8 cellular contexts compared by ENCODE assay signal in genomic region chrX:153818571-153819397, GRCh38. TPM values are rescaled to one million over a fixed set of nuclear protein-coding genes. Genes with fewer than 3 reads are reported as not detected.
DNase-seq lines count a peak whose midpoint lies in the region; ATAC-seq, FAIRE-seq and TF ChIP-seq lines count a peak whose summit lies in the region.

No MANE protein-coding gene starts in this region.

- H3K79me2 ChIP-seq in KMS-11 (ENCODE audit: insufficient read depth, low read depth): no peaks in the 10 kb centered on the region
- peaks cover 19 to 76% of the 10 kb centered on the region in 2 experiments for H3K79me2 ChIP-seq in H1 (ENCODE audit: control insufficient read depth in 1 of 2, insufficient read depth in 2 of 2, low read length in 2 of 2)

- peak; percentile 27 to 40 (median 35) for DNase-seq in CD4-positive, CD25-positive, alpha-beta regulatory T cell
- peak; percentile 48 for DNase-seq in activated CD4-positive, alpha-beta T cell treated with anti-CD3 and anti-CD28 coated beads, Interleukin-2, amount 50 U/mL, for 1 hour
- DNase-seq in H1 (ENCODE audit: low read depth in 1 of 2, low spot score in 2 of 2) (peak in 1 of 2 experiments; percentile 75), tibial artery (no peak), cortex of kidney (lab: John Stamatoyannopoulos, UW) (no peak), NCI-H526 treated with DMSO at 0.1 percent for 48 hours (lab: John Stamatoyannopoulos, UW) (no peak)
- peak; percentile 25 to 71 (median 49) for DNase-seq in naive thymus-derived CD4-positive, alpha-beta T cell

- peak overlapping the region; percentile 44; the same call in 1 of the 2 replicates for H2BK5ac ChIP-seq in H1 (ENCODE audit: low read depth, low read length)

- H4K20me1 ChIP-seq in KMS-11 (ENCODE audit: insufficient read depth): no peaks in the 10 kb centered on the region
- H4K20me1 ChIP-seq in H1 (replicated peaks in 1 of 2; ENCODE audit: control insufficient read depth in 1 of 2, insufficient read depth in 2 of 2, low read length in 2 of 2): peaks cover 0 to 12% of the 10 kb centered on the region in 2 experiments

- no peak for TF ChIP-seq RAD21 in H1 (IDR thresholded peaks at IDR 0.05 in 1 of 2, conservative IDR thresholded peaks at IDR 0.05 in 1 of 2; ENCODE audit: low read depth in 2 of 2, low read length in 2 of 2)

- H2AFZ ChIP-seq in KMS-11 (ENCODE audit: low read depth) (0 out of 2 replicates have a peak overlapping the region, but pooled peaks have one; percentile 22), H1 (ENCODE audit: low read length) (no peak overlapping the region)

- no peaks in the 10 kb centered on the region for H3K9me3 ChIP-seq in CD4-positive, CD25-positive, alpha-beta regulatory T cell (ENCODE audit: control insufficient read depth in 2 of 2, low read length in 2 of 2)
- no peaks in the 10 kb centered on the region for H3K9me3 ChIP-seq in H1 (ENCODE audit: insufficient read depth in 2 of 2, low read depth in 1 of 2, low read length in 1 of 2)
- no peaks in the 10 kb centered on the region for H3K9me3 ChIP-seq in naive thymus-derived CD4-positive, alpha-beta T cell (ENCODE audit: control insufficient read depth in 2 of 3, low read length in 3 of 3)
- H3K9me3 ChIP-seq in tibial artery: no peaks in the 10 kb centered on the region

- peaks cover 0 to 44% (median 6%) of the 10 kb centered on the region in 4 donors for H3K4me1 Mint-ChIP-seq in CD4-positive, CD25-positive, alpha-beta regulatory T cell
- peaks cover 18 to 61% (median 40%) of the 10 kb centered on the region in 7 donors for H3K4me1 Mint-ChIP-seq in naive thymus-derived CD4-positive, alpha-beta T cell

- no peak overlapping the region for H2AK5ac ChIP-seq in H1 (ENCODE audit: low read depth, low read length)

- no peak overlapping the region for H4K91ac ChIP-seq in H1 (replicated peaks; ENCODE audit: insufficient read length, low read length)

- H3K18ac ChIP-seq in H1 (ENCODE audit: extremely low read depth, low read length): peak overlapping the region; percentile 19; the same call in 1 of the 2 replicates

- H3K9ac ChIP-seq in KMS-11: no peak overlapping the region
- H3K9ac ChIP-seq in H1 (replicated peaks in 1 of 4; ENCODE audit: extremely low read depth in 1 of 4, low read depth in 3 of 4, low read length in 3 of 4): peak overlapping the region in 3 of 4 experiments; percentile 48 to 64 (median 60); a peak in 4 of 7 replicates

- peaks cover 3% of the 10 kb centered on the region for H3K27me3 ChIP-seq in CD4-positive, CD25-positive, alpha-beta regulatory T cell (ENCODE audit: control insufficient read depth, insufficient read depth, low read length)
- H3K27me3 ChIP-seq in KMS-11 (ENCODE audit: insufficient read depth, low read depth) (peaks cover 40% of the 10 kb centered on the region; the same call in 1 of the 2 replicates), H1 (replicated peaks in 1 of 4; ENCODE audit: control insufficient read depth in 3 of 4, extremely low read depth in 1 of 4, insufficient read depth in 3 of 4, low read length in 3 of 4) (no peaks in the 10 kb centered on the region), tibial artery (no peaks in the 10 kb centered on the region)
- no peaks in the 10 kb centered on the region for H3K27me3 ChIP-seq in naive thymus-derived CD4-positive, alpha-beta T cell (ENCODE audit: control insufficient read depth in 2 of 2, insufficient read depth in 2 of 2, low read length in 2 of 2)

- H3K4me3 ChIP-seq in CD4-positive, CD25-positive, alpha-beta regulatory T cell (ENCODE audit: low read depth, low read length): no peak overlapping the region
- H3K4me3 ChIP-seq in KMS-11 (IDR thresholded peaks at IDR 0.05; ENCODE audit: insufficient read depth, low read depth, low read length) (no peak overlapping the region), H1 (ENCODE audit: extremely low read depth in 1 of 4, insufficient read depth in 2 of 4, low read depth in 3 of 4, low read length in 4 of 4) (peak overlapping the region; percentile 27 to 57 (median 39)), tibial artery (peak overlapping the region; percentile 47 to 57)
- H3K4me3 ChIP-seq in naive thymus-derived CD4-positive, alpha-beta T cell (ENCODE audit: low read length): peak overlapping the region; percentile 33

- peak overlapping the region; percentile 43 for H4K5ac ChIP-seq in H1 (ENCODE audit: insufficient read length, low read depth, low read length)

- no peak overlapping the region for H2BK15ac ChIP-seq in H1 (ENCODE audit: low read length)

- WGBS in H1 (ENCODE audit: extremely low coverage in 1 of 2, insufficient coverage in 1 of 2, insufficient read length in 1 of 2, insufficient replicate concordance in 2 of 2, low coverage in 1 of 2, low lambda C conversion rate in 2 of 2, missing lambda C conversion rate in 1 of 2), 2 experiments: 32% methylated on average over 6 of the region's 68 CpGs; no CpG with 5 or more reads in 1 of the 2 experiments

- peaks cover 2% of the 10 kb centered on the region; the same call in 1 of the 2 replicates for H3K23me2 ChIP-seq in H1 (ENCODE audit: low read depth, low read length)

- 0 out of 3 replicates have a peak, but pooled peaks of 1 of the 2 experiments have one; percentile 14 for TF ChIP-seq EP300 in H1 (IDR thresholded peaks at IDR 0.05; ENCODE audit: borderline replicate concordance in 1 of 2, low read depth in 2 of 2, low read length in 2 of 2)

- H3K56ac ChIP-seq in H1 (replicated peaks; ENCODE audit: insufficient read length, low read depth, low read length): no peak overlapping the region

- H3K23ac ChIP-seq in H1 (ENCODE audit: insufficient read length): no peak overlapping the region

- H3K27ac Mint-ChIP-seq in CD4-positive, CD25-positive, alpha-beta regulatory T cell: no peak overlapping the region
- H3K27ac Mint-ChIP-seq in naive thymus-derived CD4-positive, alpha-beta T cell: peak overlapping the region in 2 of 9 donors; percentile 55 to 87

- peak in 1 of 2 experiments; percentile 64; a peak in 2 of 3 replicates for TF ChIP-seq POLR2A in H1 (IDR thresholded peaks at IDR 0.05; ENCODE audit: control extremely low read depth in 1 of 2, low read depth in 2 of 2, low read length in 2 of 2)

- POLR2A ChIA-PET in H1 (lab: Charles Lee; ENCODE audit: partially characterized antibody): interaction anchor here (0.5 to 3.6 kb wide), 14 partner anchors 10 to 152 kb away, joined by 3 to 23 read pairs (median 4); partner anchors contain the start of genes IDH3G and SSR4
- POLR2A ChIA-PET in naive thymus-derived CD4-positive, alpha-beta T cell (lab: Charles Lee): interaction anchor here (0.7 to 1.8 kb wide), 5 partner anchors 19 to 152 kb away, joined by 3 to 10 read pairs (median 4); partner anchors contain the start of genes IDH3G and SSR4

- H2BK20ac ChIP-seq in H1 (ENCODE audit: low read length): no peak overlapping the region

- peaks cover 19% of the 10 kb centered on the region for H3K4me1 ChIP-seq in CD4-positive, CD25-positive, alpha-beta regulatory T cell (ENCODE audit: control insufficient read depth, insufficient read depth, low read length, poor library complexity, severe bottlenecking)
- no peaks in the 10 kb centered on the region for H3K4me1 ChIP-seq in KMS-11 (ENCODE audit: low read depth, poor library complexity, severe bottlenecking)
- peaks cover 0 to 21% (median 6%) of the 10 kb centered on the region in 4 experiments; a peak in 6 of 7 replicates for H3K4me1 ChIP-seq in H1 (replicated peaks in 1 of 4; ENCODE audit: control insufficient read depth in 3 of 4, insufficient read depth in 4 of 4, low read length in 3 of 4)
- peaks cover 39 to 44% of the 10 kb centered on the region in 2 donors for H3K4me1 ChIP-seq in naive thymus-derived CD4-positive, alpha-beta T cell (ENCODE audit: control insufficient read depth in 2 of 2, insufficient read depth in 2 of 2, low read length in 2 of 2)
- peaks cover 0 to 7% (median 2%) of the 10 kb centered on the region in 4 donors for H3K4me1 ChIP-seq in tibial artery

- H4K8ac ChIP-seq in H1 (ENCODE audit: extremely low read depth, insufficient read depth, low read length): peak overlapping the region; percentile 51; the same call in 1 of the 2 replicates

- no peak for TF ChIP-seq CTCF in KMS-11 (conservative IDR thresholded peaks at IDR 0.05; ENCODE audit: low read depth, low read length)
- no peak for TF ChIP-seq CTCF in H1 (IDR thresholded peaks at IDR 0.05; ENCODE audit: control extremely low read depth in 1 of 3, insufficient read depth in 1 of 3, low read depth in 1 of 3, low read length in 3 of 3)
- no peak for TF ChIP-seq CTCF in tibial artery (IDR thresholded peaks at IDR 0.05)

- no peak for FAIRE-seq in H1 (lab: Jason Lieb, UNC)

- no peak overlapping the region for H3K14ac ChIP-seq in H1 (ENCODE audit: insufficient read length)

- H3K36me3 Mint-ChIP-seq in CD4-positive, CD25-positive, alpha-beta regulatory T cell: no peaks in the 10 kb centered on the region
- H3K36me3 Mint-ChIP-seq in naive thymus-derived CD4-positive, alpha-beta T cell: peaks cover 0 to 6% (median 0%) of the 10 kb centered on the region in 5 donors

- intact Hi-C loops in naive thymus-derived CD4-positive, alpha-beta T cell (cut with micrococcal nuclease): loop anchor here (1.0 to 5.0 kb wide), 3 partner anchors 11 to 84 kb away; partner anchors contain the start of gene AVPR2 (in 1 of the 2)
- intact Hi-C loops in tibial artery (cut with DNase I; ENCODE audit: low total_unique reads): no loop called here

- peaks cover 31% of the 10 kb centered on the region for H3K27me3 Mint-ChIP-seq in CD4-positive, CD25-positive, alpha-beta regulatory T cell
- peaks cover 0 to 20% (median 0%) of the 10 kb centered on the region in 5 donors for H3K27me3 Mint-ChIP-seq in naive thymus-derived CD4-positive, alpha-beta T cell

- H3K27ac ChIP-seq in CD4-positive, CD25-positive, alpha-beta regulatory T cell (ENCODE audit: insufficient read depth, low read length, poor library complexity, severe bottlenecking): no peak overlapping the region
- no peak overlapping the region for H3K27ac ChIP-seq in KMS-11
- peak overlapping the region; percentile 63; the same call in 1 of the 2 replicates for H3K27ac ChIP-seq in H1 (ENCODE audit: low read depth, low read length)
- peak overlapping the region; percentile 51 for H3K27ac ChIP-seq in naive thymus-derived CD4-positive, alpha-beta T cell (ENCODE audit: low read depth, low read length)
- peak overlapping the region; percentile 22 to 43 for H3K27ac ChIP-seq in tibial artery

- H3K4me2 ChIP-seq in KMS-11: peak overlapping the region; percentile 48
- peak overlapping the region; percentile 68 to 80 for H3K4me2 ChIP-seq in H1 (ENCODE audit: insufficient read depth in 1 of 2, low read depth in 2 of 2, low read length in 2 of 2)

- ATAC-seq in CD4-positive, CD25-positive, alpha-beta regulatory T cell (ENCODE audit: low read depth in 2 of 2): peak in 1 of 2 donors; percentile 55
- peak; percentile 76 for ATAC-seq in naive thymus-derived CD4-positive, alpha-beta T cell

- no peaks in the 10 kb centered on the region for H3K36me3 ChIP-seq in CD4-positive, CD25-positive, alpha-beta regulatory T cell (ENCODE audit: control insufficient read depth, insufficient read depth, low read length)
- no peaks in the 10 kb centered on the region for H3K36me3 ChIP-seq in KMS-11 (ENCODE audit: insufficient read depth)
- H3K36me3 ChIP-seq in H1 (ENCODE audit: control insufficient read depth in 2 of 4, insufficient read depth in 4 of 4, low read length in 3 of 4): no peaks in the 10 kb centered on the region; a peak in 1 of 8 replicates
- no peaks in the 10 kb centered on the region for H3K36me3 ChIP-seq in naive thymus-derived CD4-positive, alpha-beta T cell (ENCODE audit: control insufficient read depth in 2 of 3, insufficient read depth in 3 of 3, low read length in 3 of 3)
- H3K36me3 ChIP-seq in tibial artery: no peaks in the 10 kb centered on the region

- peak overlapping the region in 1 of 4 donors; percentile 41 for H3K4me3 Mint-ChIP-seq in CD4-positive, CD25-positive, alpha-beta regulatory T cell
- H3K4me3 Mint-ChIP-seq in naive thymus-derived CD4-positive, alpha-beta T cell: peak overlapping the region in 9 of 10 donors; percentile 48 to 69 (median 57)

- no peak overlapping the region for H2BK12ac ChIP-seq in H1 (ENCODE audit: low read depth, low read length)

- peaks cover 2% of the 10 kb centered on the region; the same call in 1 of the 2 replicates for H3K79me1 ChIP-seq in H1 (ENCODE audit: low read depth, low read length)

- peaks cover 0 to 1% (median 0%) of the 10 kb centered on the region in 7 donors for H3K9me3 Mint-ChIP-seq in CD4-positive, CD25-positive, alpha-beta regulatory T cell
- no peaks in the 10 kb centered on the region for H3K9me3 Mint-ChIP-seq in naive thymus-derived CD4-positive, alpha-beta T cell

- H3K4ac ChIP-seq in H1 (replicated peaks; ENCODE audit: insufficient read length, low read depth, low read length): no peak overlapping the region

- CTCF ChIA-PET in H1 (lab: Charles Lee; ENCODE audit: partially characterized antibody): interaction anchor here (0.7 to 2.2 kb wide), 12 partner anchors 9 to 132 kb away, joined by 3 to 6 read pairs (median 4); partner anchors contain the start of genes L1CAM and PLXNB3
- CTCF ChIA-PET in naive thymus-derived CD4-positive, alpha-beta T cell (lab: Charles Lee): no interaction called here

- no peak overlapping the region for H2BK120ac ChIP-seq in H1 (replicated peaks; ENCODE audit: low read depth, low read length)

RNA-seq across cellular contexts. Expression of gene PDZD4, which starts 11.6 kb away (rescaled TPM):
- total RNA-seq in CD4-positive, CD25-positive, alpha-beta regulatory T cell: 4.9 TPM
- not detected for polyA plus RNA-seq in CD4-positive, CD25-positive, alpha-beta regulatory T cell
- 169 and 174 TPM in 2 replicates for total RNA-seq in H1 (2021; fragmentation: NEBNext Ultra II Directional; extraction: Animal tissue kit (Norgen Biotek cat#: 25700))
- 45.8 and 77.2 TPM in 2 replicates for polyA plus RNA-seq in H1 (2011; rRNA removed)
- polyA plus RNA-seq in H1 (2011; cell fraction: cytosol; rRNA removed): 90.6 TPM
- 221 TPM for polyA plus RNA-seq in H1 (2011; cell fraction: nucleus; rRNA removed)
- polyA plus RNA-seq in H1 (2012, experiment 1 of 2): 98.3 to 127 TPM (median 121 TPM) in 4 replicates
- polyA plus RNA-seq in H1 (2012, experiment 2 of 2): 85.6 TPM
- 175 TPM for polyA plus RNA-seq in H1 (2013, experiment 1 of 2)
- 166 TPM for polyA plus RNA-seq in H1 (2013, experiment 2 of 2)
- polyA minus RNA-seq in H1 (2011; rRNA and poly(A)+ RNA removed): 38.4 and 47.0 TPM in 2 replicates
- polyA minus RNA-seq in H1 (2011; cell fraction: cytosol; rRNA and poly(A)+ RNA removed): 51.6 TPM
- polyA minus RNA-seq in H1 (2011; cell fraction: nucleus; rRNA and poly(A)+ RNA removed): 37.1 TPM
- total RNA-seq in naive thymus-derived CD4-positive, alpha-beta T cell: 10 to 100 TPM in 2 of 5 experiments, under 1 TPM in 3; 0.32 to 29.0 (median 0.51) TPM
- polyA plus RNA-seq in naive thymus-derived CD4-positive, alpha-beta T cell: under 1 TPM; 0.07 to 0.53 TPM

RNA-seq across cellular contexts. Expression of gene SSR4, which starts 24.3 kb away (rescaled TPM):
- 155 TPM for total RNA-seq in CD4-positive, CD25-positive, alpha-beta regulatory T cell
- polyA plus RNA-seq in CD4-positive, CD25-positive, alpha-beta regulatory T cell: 100 to 1,000 TPM; 366 to 475 (median 424) TPM
- total RNA-seq in H1 (2021; fragmentation: NEBNext Ultra II Directional; extraction: Animal tissue kit (Norgen Biotek cat#: 25700)): 161 and 168 TPM in 2 replicates
- polyA plus RNA-seq in H1 (2011; rRNA removed): 642 and 734 TPM in 2 replicates
- 365 TPM for polyA plus RNA-seq in H1 (2011; cell fraction: cytosol; rRNA removed)
- 398 TPM for polyA plus RNA-seq in H1 (2011; cell fraction: nucleus; rRNA removed)
- polyA plus RNA-seq in H1 (2012, experiment 1 of 2): 175 to 309 TPM (median 297 TPM) in 4 replicates
- 443 TPM for polyA plus RNA-seq in H1 (2012, experiment 2 of 2)
- polyA plus RNA-seq in H1 (2013, experiment 1 of 2): 365 TPM
- 421 TPM for polyA plus RNA-seq in H1 (2013, experiment 2 of 2)
- polyA minus RNA-seq in H1 (2011; rRNA and poly(A)+ RNA removed): 125 and 128 TPM in 2 replicates
- 271 TPM for polyA minus RNA-seq in H1 (2011; cell fraction: cytosol; rRNA and poly(A)+ RNA removed)
- polyA minus RNA-seq in H1 (2011; cell fraction: nucleus; rRNA and poly(A)+ RNA removed): 60.7 TPM
- total RNA-seq in naive thymus-derived CD4-positive, alpha-beta T cell: 100 to 1,000 TPM; 156 to 299 (median 168) TPM
- 100 to 1,000 TPM; 400 to 496 TPM for polyA plus RNA-seq in naive thymus-derived CD4-positive, alpha-beta T cell

RNA-seq across cellular contexts. Expression of gene IDH3G, which starts 24.6 kb away (rescaled TPM):
- 64.4 TPM for total RNA-seq in CD4-positive, CD25-positive, alpha-beta regulatory T cell
- 100 to 1,000 TPM in 3 of 4 donors, 10 to 100 TPM in 1; 96.3 to 127 (median 109) TPM for polyA plus RNA-seq in CD4-positive, CD25-positive, alpha-beta regulatory T cell
- total RNA-seq in H1 (2021; fragmentation: NEBNext Ultra II Directional; extraction: Animal tissue kit (Norgen Biotek cat#: 25700)): 36.1 and 39.4 TPM in 2 replicates
- 66.7 and 96.2 TPM in 2 replicates for polyA plus RNA-seq in H1 (2011; rRNA removed)
- 66.7 TPM for polyA plus RNA-seq in H1 (2011; cell fraction: cytosol; rRNA removed)
- polyA plus RNA-seq in H1 (2011; cell fraction: nucleus; rRNA removed): 130 TPM
- polyA plus RNA-seq in H1 (2012, experiment 1 of 2): 43.8 to 59.4 TPM (median 53.4 TPM) in 4 replicates
- 48.4 TPM for polyA plus RNA-seq in H1 (2012, experiment 2 of 2)
- polyA plus RNA-seq in H1 (2013, experiment 1 of 2): 40.6 TPM
- polyA plus RNA-seq in H1 (2013, experiment 2 of 2): 39.3 TPM
- 68.8 and 76.7 TPM in 2 replicates for polyA minus RNA-seq in H1 (2011; rRNA and poly(A)+ RNA removed)
- 34.0 TPM for polyA minus RNA-seq in H1 (2011; cell fraction: cytosol; rRNA and poly(A)+ RNA removed)
- 43.0 TPM for polyA minus RNA-seq in H1 (2011; cell fraction: nucleus; rRNA and poly(A)+ RNA removed)
- 10 to 100 TPM; 44.1 to 73.1 (median 57.0) TPM for total RNA-seq in naive thymus-derived CD4-positive, alpha-beta T cell
- polyA plus RNA-seq in naive thymus-derived CD4-positive, alpha-beta T cell: 100 to 1,000 TPM in 1 of 2 donors, 10 to 100 TPM in 1; 89.2 to 125 TPM

RNA-seq across cellular contexts. Expression of gene SRPK3, which starts 37.9 kb away (rescaled TPM):
- not detected for total RNA-seq in CD4-positive, CD25-positive, alpha-beta regulatory T cell
- polyA plus RNA-seq in CD4-positive, CD25-positive, alpha-beta regulatory T cell: not detected
- total RNA-seq in H1 (2021; fragmentation: NEBNext Ultra II Directional; extraction: Animal tissue kit (Norgen Biotek cat#: 25700)): not detected in 2 replicates
- polyA plus RNA-seq in H1 (2011; rRNA removed): not detected in 2 replicates
- 0.01 TPM for polyA plus RNA-seq in H1 (2011; cell fraction: cytosol; rRNA removed)
- 0.30 TPM for polyA plus RNA-seq in H1 (2011; cell fraction: nucleus; rRNA removed)
- polyA plus RNA-seq in H1 (2012, experiment 1 of 2): 0.30 to 0.56 TPM (median 0.49 TPM) in 4 replicates
- 0.09 TPM for polyA plus RNA-seq in H1 (2012, experiment 2 of 2)
- polyA plus RNA-seq in H1 (2013, experiment 1 of 2): 0.06 TPM
- 0.04 TPM for polyA plus RNA-seq in H1 (2013, experiment 2 of 2)
- not detected in 2 replicates for polyA minus RNA-seq in H1 (2011; rRNA and poly(A)+ RNA removed)
- polyA minus RNA-seq in H1 (2011; cell fraction: cytosol; rRNA and poly(A)+ RNA removed): not detected
- not detected for polyA minus RNA-seq in H1 (2011; cell fraction: nucleus; rRNA and poly(A)+ RNA removed)
- total RNA-seq in naive thymus-derived CD4-positive, alpha-beta T cell: not detected
- polyA plus RNA-seq in naive thymus-derived CD4-positive, alpha-beta T cell: not detected

RNA-seq across cellular contexts. Expression of gene PLXNB3, which starts 54.7 kb away (rescaled TPM):
- total RNA-seq in CD4-positive, CD25-positive, alpha-beta regulatory T cell: 0.52 TPM
- polyA plus RNA-seq in CD4-positive, CD25-positive, alpha-beta regulatory T cell: not detected
- 2.7 TPM in 2 replicates for total RNA-seq in H1 (2021; fragmentation: NEBNext Ultra II Directional; extraction: Animal tissue kit (Norgen Biotek cat#: 25700))
- 1.2 and 1.6 TPM in 2 replicates for polyA plus RNA-seq in H1 (2011; rRNA removed)
- 1.8 TPM for polyA plus RNA-seq in H1 (2011; cell fraction: cytosol; rRNA removed)
- 11.4 TPM for polyA plus RNA-seq in H1 (2011; cell fraction: nucleus; rRNA removed)
- polyA plus RNA-seq in H1 (2012, experiment 1 of 2): 1.4 to 3.3 TPM (median 2.3 TPM) in 4 replicates
- 0.62 TPM for polyA plus RNA-seq in H1 (2012, experiment 2 of 2)
- polyA plus RNA-seq in H1 (2013, experiment 1 of 2): 2.4 TPM
- polyA plus RNA-seq in H1 (2013, experiment 2 of 2): 1.8 TPM
- polyA minus RNA-seq in H1 (2011; rRNA and poly(A)+ RNA removed): 1.4 and 4.4 TPM in 2 replicates
- 1.1 TPM for polyA minus RNA-seq in H1 (2011; cell fraction: cytosol; rRNA and poly(A)+ RNA removed)
- polyA minus RNA-seq in H1 (2011; cell fraction: nucleus; rRNA and poly(A)+ RNA removed): 3.7 TPM
- total RNA-seq in naive thymus-derived CD4-positive, alpha-beta T cell: 1 to 10 TPM in 1 of 5 experiments, under 1 TPM in 2, not detected in 2; 0.45 to 1.6 (median 0.68) TPM
- polyA plus RNA-seq in naive thymus-derived CD4-positive, alpha-beta T cell: not detected

Comparison
In these comparisons a context has a peak if more than half of its experiments do, and no peak if none do; other contexts are left out.
1. DNase-seq: peak in CD4-positive, CD25-positive, alpha-beta regulatory T cell (3 of 3), activated CD4-positive, alpha-beta T cell treated with anti-CD3 and anti-CD28 coated beads, Interleukin-2, amount 50 U/mL, for 1 hour (single experiment) and naive thymus-derived CD4-positive, alpha-beta T cell (9 of 9); none in tibial artery (0 of 2), cortex of kidney (single experiment) and NCI-H526 treated with DMSO at 0.1 percent for 48 hours (single experiment).
2. H3K27ac ChIP-seq: peak in H1 (single experiment), naive thymus-derived CD4-positive, alpha-beta T cell (single experiment) and tibial artery (2 of 2); none in CD4-positive, CD25-positive, alpha-beta regulatory T cell (single experiment) and KMS-11 (single experiment).
3. H3K4me3 ChIP-seq: peak in H1 (4 of 4), naive thymus-derived CD4-positive, alpha-beta T cell (single experiment) and tibial artery (2 of 2); none in CD4-positive, CD25-positive, alpha-beta regulatory T cell (single experiment) and KMS-11 (single experiment).